ENCODE assay signal across 26 cellular contexts in genomic region chr10:80283119-80283518, GRCh38. TPM values are rescaled to one million over a fixed set of nuclear protein-coding genes. Genes with fewer than 3 reads are reported as not detected.
"Had no signal": no experiment of that assay in that cellular context is flagged by ENCODE, and none has a peak within 500 bp of the region (broad histone marks: within the 10 kb centered on the region; RNA-seq: fewer than 3 reads in every experiment).

No MANE protein-coding gene starts in this region.

- H3K4me1 ChIP-seq: gastrocnemius medialis, psoas muscle, transverse colon, vagina had no signal

- H3K9me3 Mint-ChIP-seq: activated B cell treated with CpG ODN at 0.5 μM for 24 hours; activated naive CD8-positive, alpha-beta T cell treated with anti-CD3 and anti-CD28 coated beads, Interleukin-2, amount 50 U/mL, for 24 hours; activated T-helper 1 cell treated with anti-CD3 and anti-CD28 coated beads, Interleukin-12 subunit alpha, Interleukin-12 subunit beta, Interleukin-2, Interleukin-4 antibody, amounts not matched to agents 30 ng/mL and 10 ng/mL and 1 ng/mL, durations not matched to agents 14 hours and 24 hours and 36 hours; dendritic cell treated with granulocyte-macrophage colony-stimulating factor and Interleukin-4, amounts not matched to agents 40 ng/mL and 50 ng/mL, for 4 days; nephron; stimulated activated memory B cell treated with anti-CD40 and anti-IgM and Interleukin-4, amounts not matched to agents 10 μg/mL and 1 μg/mL and 100 μg/mL, for 72 hours; T-helper 1 cell treated with Interleukin-12 subunit alpha and Interleukin-12 subunit beta and Interleukin-4 antibody, amounts not matched to agents 30 μg/mL and 1 μg/mL, for 36 hours had no signal

- H3K36me3 Mint-ChIP-seq: stimulated activated memory B cell treated with anti-CD40 and anti-IgM and Interleukin-4, amounts not matched to agents 10 μg/mL and 1 μg/mL and 100 μg/mL, for 72 hours had no signal

- H3K27ac ChIP-seq: gastrocnemius medialis, neutrophil, psoas muscle, transverse colon, vagina had no signal

- H3K4me3 ChIP-seq: body of pancreas, gastrocnemius medialis, pancreas, psoas muscle, transverse colon, vagina had no signal

- H3K4me1 Mint-ChIP-seq: activated B cell treated with CpG ODN at 0.5 μM for 24 hours; activated CD4-positive, alpha-beta T cell treated with anti-CD3 and anti-CD28 coated beads for 36 hours; activated naive CD8-positive, alpha-beta T cell treated with anti-CD3 and anti-CD28 coated beads, Interleukin-2, amount 50 U/mL, for 24 hours; stimulated activated memory B cell treated with anti-CD40 and anti-IgM and Interleukin-4, amounts not matched to agents 10 μg/mL and 1 μg/mL and 100 μg/mL, for 72 hours had no signal

- H3K9me3 ChIP-seq: body of pancreas, gastrocnemius medialis, neutrophil, pancreas, psoas muscle, transverse colon, vagina had no signal

- H3K27ac Mint-ChIP-seq: activated B cell treated with CpG ODN at 0.5 μM for 24 hours; activated CD4-positive, alpha-beta T cell treated with anti-CD3 and anti-CD28 coated beads for 36 hours; activated naive CD8-positive, alpha-beta T cell treated with anti-CD3 and anti-CD28 coated beads, Interleukin-2, amount 50 U/mL, for 24 hours; activated T-helper 1 cell treated with anti-CD3 and anti-CD28 coated beads, Interleukin-12 subunit alpha, Interleukin-12 subunit beta, Interleukin-2, Interleukin-4 antibody, amounts not matched to agents 30 ng/mL and 10 ng/mL and 1 ng/mL, durations not matched to agents 14 hours and 24 hours and 36 hours; dendritic cell treated with granulocyte-macrophage colony-stimulating factor and Interleukin-4, amounts not matched to agents 40 ng/mL and 50 ng/mL, for 4 days; nephron; stimulated activated memory B cell treated with anti-CD40 and anti-IgM and Interleukin-4, amounts not matched to agents 10 μg/mL and 1 μg/mL and 100 μg/mL, for 72 hours; T-helper 1 cell treated with Interleukin-12 subunit alpha and Interleukin-12 subunit beta and Interleukin-4 antibody, amounts not matched to agents 30 μg/mL and 1 μg/mL, for 36 hours had no signal

- DNase-seq: activated B cell treated with CpG ODN at 0.5 μM for 24 hours; activated CD4-positive, alpha-beta T cell treated with anti-CD3 and anti-CD28 coated beads for 36 hours; activated CD4-positive, alpha-beta T cell treated with anti-CD3 and anti-CD28 coated beads, Interleukin-2, amount 50 U/mL, for 4 hours; activated gamma-delta T cell; activated naive CD4-positive, alpha-beta T cell treated with anti-CD3 and anti-CD28 coated beads, Interleukin-2, amount 50 U/mL, for 16 hours; activated naive CD8-positive, alpha-beta T cell treated with anti-CD3 and anti-CD28 coated beads, Interleukin-2, amount 50 U/mL, for 24 hours; body of pancreas; caudate nucleus; effector CD4-positive, alpha-beta T cell; gastrocnemius medialis; islet precursor cell; left colon; mammary epithelial cell; psoas muscle; small intestine; T1000; transverse colon had no signal

- H3K4me3 Mint-ChIP-seq: activated B cell treated with CpG ODN at 0.5 μM for 24 hours; activated CD4-positive, alpha-beta T cell treated with anti-CD3 and anti-CD28 coated beads for 36 hours; activated naive CD8-positive, alpha-beta T cell treated with anti-CD3 and anti-CD28 coated beads, Interleukin-2, amount 50 U/mL, for 24 hours; activated T-helper 1 cell treated with anti-CD3 and anti-CD28 coated beads, Interleukin-12 subunit alpha, Interleukin-12 subunit beta, Interleukin-2, Interleukin-4 antibody, amounts not matched to agents 30 ng/mL and 10 ng/mL and 1 ng/mL, durations not matched to agents 14 hours and 24 hours and 36 hours; dendritic cell treated with granulocyte-macrophage colony-stimulating factor and Interleukin-4, amounts not matched to agents 40 ng/mL and 50 ng/mL, for 4 days; nephron; stimulated activated memory B cell treated with anti-CD40 and anti-IgM and Interleukin-4, amounts not matched to agents 10 μg/mL and 1 μg/mL and 100 μg/mL, for 72 hours; T-helper 1 cell treated with Interleukin-12 subunit alpha and Interleukin-12 subunit beta and Interleukin-4 antibody, amounts not matched to agents 30 μg/mL and 1 μg/mL, for 36 hours had no signal

- ATAC-seq: activated CD4-positive, alpha-beta T cell treated with anti-CD3 and anti-CD28 coated beads for 36 hours; activated naive CD8-positive, alpha-beta T cell treated with anti-CD3 and anti-CD28 coated beads, Interleukin-2, amount 50 U/mL, for 24 hours; body of pancreas; gastrocnemius medialis; left colon; pancreas; psoas muscle; sciatic nerve; stimulated activated memory B cell treated with anti-CD40 and anti-IgM and Interleukin-4, amounts not matched to agents 10 μg/mL and 1 μg/mL and 100 μg/mL, for 72 hours had no signal

- FAIRE-seq: pancreas, small intestine had no signal

- H3K27me3 Mint-ChIP-seq: activated naive CD8-positive, alpha-beta T cell treated with anti-CD3 and anti-CD28 coated beads, Interleukin-2, amount 50 U/mL, for 24 hours had no signal

- H3K36me3 ChIP-seq: gastrocnemius medialis, neutrophil, pancreas, transverse colon, vagina had no signal

- H3K27me3 ChIP-seq: body of pancreas, gastrocnemius medialis, neutrophil, pancreas, transverse colon, vagina had no signal

RNA-seq across cellular contexts. Expression of gene MAT1A, which starts 6.3 kb away (rescaled TPM):
- total RNA-seq: activated B cell treated with CpG ODN at 0.5 μM for 24 hours; activated CD4-positive, alpha-beta T cell treated with anti-CD3 and anti-CD28 coated beads for 36 hours; activated T-helper 1 cell treated with anti-CD3 and anti-CD28 coated beads, Interleukin-12 subunit alpha, Interleukin-12 subunit beta, Interleukin-2, Interleukin-4 antibody, amounts not matched to agents 30 ng/mL and 10 ng/mL and 1 ng/mL, durations not matched to agents 14 hours and 24 hours and 36 hours; sciatic nerve; vagina had no signal
- polyA plus RNA-seq: psoas muscle had no signal
